In the genomic region with DNA sequence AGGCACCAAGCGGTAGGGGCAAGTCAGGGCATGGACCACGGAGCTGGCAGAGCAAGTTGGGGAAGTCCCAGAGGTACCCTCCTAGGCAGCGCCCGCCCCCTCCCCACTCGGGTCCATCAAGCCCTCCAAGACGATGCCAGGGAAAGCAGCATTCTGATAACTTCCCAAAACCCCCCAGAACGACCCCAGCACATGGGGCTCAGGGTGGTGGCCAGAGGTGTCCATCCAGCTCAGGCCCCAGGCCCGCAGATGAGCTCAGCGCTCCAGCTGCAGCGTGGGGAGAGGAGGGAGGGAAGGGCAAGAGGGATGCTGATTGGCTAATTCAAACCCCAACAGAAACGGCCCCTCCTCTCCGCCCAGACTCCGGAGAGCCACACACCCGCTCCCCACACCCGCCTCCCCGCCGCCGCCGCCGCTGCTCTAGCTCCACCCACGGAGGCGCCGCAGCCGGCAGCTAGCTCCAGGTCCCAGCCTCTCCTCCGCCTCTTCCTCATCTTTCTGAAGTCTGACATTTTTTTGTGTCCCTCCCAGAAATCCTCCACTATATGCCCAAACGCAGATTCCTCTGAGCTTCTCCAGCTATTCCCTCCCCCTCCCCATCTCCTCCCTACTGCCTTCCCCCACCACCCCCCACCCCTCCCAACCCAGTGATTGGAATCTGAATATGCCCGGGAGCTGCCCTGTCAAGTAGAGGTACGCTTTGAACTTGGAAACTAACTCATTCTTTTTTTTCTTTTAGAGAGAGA, we compare ENCODE assay signal across 1 cellular context.
TF ChIP-seq lines count a peak whose summit lies in the region.

No MANE protein-coding gene starts in this region.

TF ChIP-seq in Ishikawa, 13 proteins besides CTCF, POLR2A, EP300 and RAD21 (continued from another document):
- TF ChIP-seq, protein P1, sequence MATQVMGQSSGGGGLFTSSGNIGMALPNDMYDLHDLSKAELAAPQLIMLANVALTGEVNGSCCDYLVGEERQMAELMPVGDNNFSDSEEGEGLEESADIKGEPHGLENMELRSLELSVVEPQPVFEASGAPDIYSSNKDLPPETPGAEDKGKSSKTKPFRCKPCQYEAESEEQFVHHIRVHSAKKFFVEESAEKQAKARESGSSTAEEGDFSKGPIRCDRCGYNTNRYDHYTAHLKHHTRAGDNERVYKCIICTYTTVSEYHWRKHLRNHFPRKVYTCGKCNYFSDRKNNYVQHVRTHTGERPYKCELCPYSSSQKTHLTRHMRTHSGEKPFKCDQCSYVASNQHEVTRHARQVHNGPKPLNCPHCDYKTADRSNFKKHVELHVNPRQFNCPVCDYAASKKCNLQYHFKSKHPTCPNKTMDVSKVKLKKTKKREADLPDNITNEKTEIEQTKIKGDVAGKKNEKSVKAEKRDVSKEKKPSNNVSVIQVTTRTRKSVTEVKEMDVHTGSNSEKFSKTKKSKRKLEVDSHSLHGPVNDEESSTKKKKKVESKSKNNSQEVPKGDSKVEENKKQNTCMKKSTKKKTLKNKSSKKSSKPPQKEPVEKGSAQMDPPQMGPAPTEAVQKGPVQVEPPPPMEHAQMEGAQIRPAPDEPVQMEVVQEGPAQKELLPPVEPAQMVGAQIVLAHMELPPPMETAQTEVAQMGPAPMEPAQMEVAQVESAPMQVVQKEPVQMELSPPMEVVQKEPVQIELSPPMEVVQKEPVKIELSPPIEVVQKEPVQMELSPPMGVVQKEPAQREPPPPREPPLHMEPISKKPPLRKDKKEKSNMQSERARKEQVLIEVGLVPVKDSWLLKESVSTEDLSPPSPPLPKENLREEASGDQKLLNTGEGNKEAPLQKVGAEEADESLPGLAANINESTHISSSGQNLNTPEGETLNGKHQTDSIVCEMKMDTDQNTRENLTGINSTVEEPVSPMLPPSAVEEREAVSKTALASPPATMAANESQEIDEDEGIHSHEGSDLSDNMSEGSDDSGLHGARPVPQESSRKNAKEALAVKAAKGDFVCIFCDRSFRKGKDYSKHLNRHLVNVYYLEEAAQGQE (IDR thresholded peaks at IDR 0.05; ENCODE audit: low read depth): no peak
- TF ChIP-seq TCF12 (IDR thresholded peaks at IDR 0.05; ENCODE audit: low read depth): peak; percentile 52; the same call in 1 of the 2 replicates
- TF ChIP-seq TEAD4 (IDR thresholded peaks at IDR 0.05): no peak
- TF ChIP-seq CREB1 (IDR thresholded peaks at IDR 0.05; ENCODE audit: low read depth): no peak
